18 cellular contexts compared by ENCODE assay signal in genomic region chr15:90114451-90114901, GRCh38.
"Had no signal": no experiment of that assay in that cellular context is flagged by ENCODE, and none has a peak within 500 bp of the region (broad histone marks: within the 10 kb centered on the region; RNA-seq: fewer than 3 reads in every experiment).

No MANE protein-coding gene starts in this region.

- H3K36me3 ChIP-seq: breast epithelium, esophagus muscularis mucosa, tibial nerve, vagina had no signal

- H3K9ac ChIP-seq: parathyroid adenoma had no signal

- H3K27ac ChIP-seq: breast epithelium, foreskin keratinocyte, parathyroid adenoma, tibial nerve, vagina had no signal

- ATAC-seq: activated CD8-positive, alpha-beta memory T cell treated with anti-CD3 and anti-CD28 coated beads, Interleukin-2, amount 10 ng/mL, durations not matched to agents 7 days and 5 days; foreskin keratinocyte; left cardiac atrium; naive thymus-derived CD8-positive, alpha-beta T cell had no signal

- DNase-seq: activated B cell treated with CpG ODN at 0.5 μM for 24 hours; activated CD4-positive, alpha-beta memory T cell treated with anti-CD3 and anti-CD28 coated beads, Interleukin-2, amount 10 ng/mL, durations not matched to agents 7 days and 5 days; activated CD4-positive, alpha-beta T cell treated with anti-CD3 and anti-CD28 coated beads for 48 hours; activated CD8-positive, alpha-beta memory T cell treated with anti-CD3 and anti-CD28 coated beads, Interleukin-2, amount 10 ng/mL, durations not matched to agents 7 days and 5 days; activated naive CD4-positive, alpha-beta T cell treated with anti-CD3 and anti-CD28 coated beads for 36 hours; activated T-cell treated with anti-CD3 and anti-CD28 coated beads, Interleukin-2, amount 50 U/mL, for 1 hour; effector CD8-positive, alpha-beta T cell; foreskin keratinocyte; glutamatergic neuron; hippocampal formation; left cardiac atrium; mesendoderm; naive thymus-derived CD8-positive, alpha-beta T cell had no signal

- H3K4me3 ChIP-seq: breast epithelium, esophagus muscularis mucosa, tibial nerve, vagina had no signal

- H3K27me3 ChIP-seq: breast epithelium, esophagus muscularis mucosa, foreskin keratinocyte, tibial nerve, vagina had no signal

- H3K4me1 ChIP-seq: breast epithelium, foreskin keratinocyte, parathyroid adenoma, tibial nerve, vagina had no signal
